In genomic region chr12:3752741-3753486, GRCh38 we compare ENCODE assay signal across 1 cellular context.
A peak's percentile ranks its signal among the peaks of the same experiment; 100 is the strongest.
TF ChIP-seq lines count a peak whose summit lies in the region.

TSS of gene CRACR2A (minus strand) at chr12:3753109. CDS start at chr12:3696999, 56,110 bp downstream.

TF ChIP-seq in GM12878, 131 proteins besides CTCF, POLR2A, EP300 and RAD21 (continued from another document and continues in another):
- TF ChIP-seq ZNF384 (IDR thresholded peaks at IDR 0.05; ENCODE audit: borderline replicate concordance, low read depth, low read length) (no peak), JUNB (IDR thresholded peaks at IDR 0.05) (no peak), PRDM15 (CRISPR knock-in tag; IDR thresholded peaks at IDR 0.05) (no peak), BACH1 (IDR thresholded peaks at IDR 0.05; ENCODE audit: borderline replicate concordance) (peak; percentile 82; the same call in 1 of the 2 replicates), ASH2L (IDR thresholded peaks at IDR 0.05; ENCODE audit: borderline replicate concordance, low read depth) (no peak), SMAD1 (IDR thresholded peaks at IDR 0.05; ENCODE audit: low read depth, partially characterized antibody) (no peak), KDM1A (IDR thresholded peaks at IDR 0.05; ENCODE audit: borderline replicate concordance) (no peak), EGR1 (IDR thresholded peaks at IDR 0.05; ENCODE audit: borderline replicate concordance in 1 of 2, low read depth in 2 of 2, low read length in 2 of 2) (peak in 1 of 2 experiments; percentile 3; a peak in 1 of 3 replicates), NR2C1 (IDR thresholded peaks at IDR 0.05) (peak; percentile 54), CHD1 (IDR thresholded peaks at IDR 0.05; ENCODE audit: low read depth, low read length) (no peak), ETV6 (conservative IDR thresholded peaks at IDR 0.05 in 1 of 2, IDR thresholded peaks at IDR 0.05 in 1 of 2; ENCODE audit: borderline replicate concordance in 1 of 2, low read depth in 1 of 2) (0 out of 4 replicates have a peak, but pooled peaks of 1 of the 2 experiments have one; percentile 20), RFX5 (IDR thresholded peaks at IDR 0.05; ENCODE audit: low read depth, low read length) (no peak), E2F4 (IDR thresholded peaks at IDR 0.05; ENCODE audit: low read depth, low read length) (no peak), NFIC (IDR thresholded peaks at IDR 0.05; ENCODE audit: low read depth, low read length) (no peak), ZSCAN29 (IDR thresholded peaks at IDR 0.05) (no peak), PKNOX1 (IDR thresholded peaks at IDR 0.05) (no peak), ZNF622 (IDR thresholded peaks at IDR 0.05) (no peak), MXI1 (IDR thresholded peaks at IDR 0.05; ENCODE audit: low read depth, low read length) (no peak), RBBP5 (conservative IDR thresholded peaks at IDR 0.05) (no peak), LARP7 (IDR thresholded peaks at IDR 0.05) (peak; percentile 57), EED (IDR thresholded peaks at IDR 0.05; ENCODE audit: low read depth) (no peak), ELK1 (IDR thresholded peaks at IDR 0.05; ENCODE audit: low read depth, low read length) (no peak), NR2C2 (IDR thresholded peaks at IDR 0.05; ENCODE audit: borderline replicate concordance, control insufficient read depth, insufficient read length, low read depth) (no peak), POU2F2 (IDR thresholded peaks at IDR 0.05; ENCODE audit: borderline replicate concordance, low read depth, low read length) (peak; percentile 57; the same call in 2 of the 3 replicates), SMC3 (IDR thresholded peaks at IDR 0.05; ENCODE audit: borderline replicate concordance, low read length) (no peak), ESRRA (IDR thresholded peaks at IDR 0.05; ENCODE audit: low read length) (peak; percentile 61; the same call in 1 of the 2 replicates), NKRF (conservative IDR thresholded peaks at IDR 0.05) (peak; percentile 62), SRF (IDR thresholded peaks at IDR 0.05; ENCODE audit: low read depth in 2 of 2, low read length in 2 of 2) (0 out of 4 replicates have a peak, but pooled peaks of 1 of the 2 experiments have one; percentile 36), SUPT20H (IDR thresholded peaks at IDR 0.05; ENCODE audit: borderline replicate concordance, control insufficient read depth, low read depth, low read length) (no peak), SREBF2 (IDR thresholded peaks at IDR 0.05; ENCODE audit: low read length) (no peak), TARDBP (IDR thresholded peaks at IDR 0.05; ENCODE audit: borderline replicate concordance) (no peak), HDGF (IDR thresholded peaks at IDR 0.05) (no peak), IRF3 (IDR thresholded peaks at IDR 0.05) (0 out of 2 replicates have a peak, but pooled peaks have one; percentile 26), E2F8 (IDR thresholded peaks at IDR 0.05; ENCODE audit: low read depth, partially characterized antibody) (no peak), STAT3 (IDR thresholded peaks at IDR 0.05; ENCODE audit: low read depth, low read length) (no peak), ZBTB4 (CRISPR knock-in tag; IDR thresholded peaks at IDR 0.05) (no peak), PBX3 (IDR thresholded peaks at IDR 0.05; ENCODE audit: insufficient replicate concordance, low read depth, low read length) (no peak), BHLHE40 (IDR thresholded peaks at IDR 0.05; ENCODE audit: borderline replicate concordance in 1 of 2, low read depth in 2 of 2, low read length in 1 of 2) (peak; percentile 6 to 76; a peak in 3 of 4 replicates), ZZZ3 (IDR thresholded peaks at IDR 0.05; ENCODE audit: control insufficient read depth, insufficient read length, low read depth) (no peak), NBN (IDR thresholded peaks at IDR 0.05) (peak; percentile 2; the same call in 1 of the 2 replicates), POLR2AphosphoS5 (IDR thresholded peaks at IDR 0.05; ENCODE audit: low read length) (peak; percentile 13), RAD51 (IDR thresholded peaks at IDR 0.05) (no peak), BCL3 (IDR thresholded peaks at IDR 0.05; ENCODE audit: borderline replicate concordance, insufficient read depth, low read depth, low read length, poor library complexity, severe bottlenecking) (no peak)
